13 cellular contexts compared by ENCODE assay signal in genomic region chr1:110542730-110543129, GRCh38. TPM values are rescaled to one million over a fixed set of nuclear protein-coding genes. Genes with fewer than 3 reads are reported as not detected.
DNase-seq lines count a peak whose midpoint lies in the region; ATAC-seq and TF ChIP-seq lines count a peak whose summit lies in the region.
"Had no signal": no experiment of that assay in that cellular context is flagged by ENCODE, and none has a peak within 500 bp of the region (broad histone marks: within the 10 kb centered on the region; RNA-seq: fewer than 3 reads in every experiment).

No MANE protein-coding gene starts in this region.

- H3K36me3 Mint-ChIP-seq in mesothelial cell of epicardium = no peaks in the 10 kb centered on the region
- H3K36me3 Mint-ChIP-seq in activated CD4-positive, alpha-beta memory T cell treated with anti-CD3 and anti-CD28 coated beads for 36 hours = no peaks in the 10 kb centered on the region
- H3K36me3 Mint-ChIP-seq: brain, CD14-positive monocyte had no signal

- no peak overlapping the region for H3K4me2 ChIP-seq in SK-N-SH

- H3K9ac ChIP-seq in SK-N-SH = no peak overlapping the region

- POLR2A ChIA-PET in SK-N-SH (lab: Yijun Ruan, JAX) = no interaction called here
- POLR2A ChIA-PET in activated CD4-positive, alpha-beta memory T cell treated with anti-CD3 and anti-CD28 coated beads for 36 hours (lab: Charles Lee) = no interaction called here

- H3K4me1 Mint-ChIP-seq in mesothelial cell of epicardium = no peaks in the 10 kb centered on the region
- no peaks in the 10 kb centered on the region for H3K4me1 Mint-ChIP-seq in activated CD4-positive, alpha-beta memory T cell treated with anti-CD3 and anti-CD28 coated beads for 36 hours (ENCODE audit: low read depth)
- H3K4me1 Mint-ChIP-seq: CD14-positive monocyte had no signal

- H3K4me1 ChIP-seq in SK-N-SH (ENCODE audit: control insufficient read depth in 1 of 2, insufficient read depth in 2 of 2, low read depth in 1 of 2, low read length in 1 of 2) = no peaks in the 10 kb centered on the region
- H3K4me1 ChIP-seq: lower lobe of right lung had no signal

- H3K4me3 Mint-ChIP-seq in mesothelial cell of epicardium = no peak overlapping the region
- no peak overlapping the region for H3K4me3 Mint-ChIP-seq in activated CD4-positive, alpha-beta memory T cell treated with anti-CD3 and anti-CD28 coated beads for 36 hours
- H3K4me3 Mint-ChIP-seq: CD14-positive monocyte had no signal

- H3F3A ChIP-seq in SK-N-SH (replicated peaks; ENCODE audit: insufficient read depth) = no peaks in the 10 kb centered on the region

- H3K36me3 ChIP-seq in SK-N-SH (replicated peaks in 1 of 2; ENCODE audit: control insufficient read depth in 1 of 2, insufficient read depth in 2 of 2, low read length in 1 of 2) = no peaks in the 10 kb centered on the region
- H3K36me3 ChIP-seq: lower lobe of right lung had no signal

- H3K79me2 ChIP-seq in SK-N-SH (ENCODE audit: insufficient read depth) = no peaks in the 10 kb centered on the region

- no peaks in the 10 kb centered on the region for H3K9me3 ChIP-seq in SK-N-SH
- H3K9me3 ChIP-seq: lower lobe of right lung had no signal

- DNase-seq in ACHN (peak; percentile 30), HFF-Myc (ENCODE audit: extremely low read depth, low read depth) (peak; percentile 20), SK-N-SH (no peak), fibroblast of pulmonary artery (ENCODE audit: low read depth) (peak; percentile 70), mesothelial cell of epicardium (ENCODE audit: low spot score in 2 of 2, unreplicated experiment in 2 of 2) (no peak)
- no peak for DNase-seq in activated CD4-positive, alpha-beta memory T cell treated with anti-CD3 and anti-CD28 coated beads for 36 hours
- DNase-seq: activated CD4-positive, CD25-positive, alpha-beta regulatory T cell treated with anti-CD3 and anti-CD28 coated beads, Interleukin-2, amount 50 U/mL, for 72 hours; lower lobe of right lung had no signal

- in situ Hi-C loops in ACHN (cut with HindIII; ENCODE audit: low pct_ligation_motif_present, low pct_unique_long_range_greater_than_20kb, low sequenced_read_pairs) = no loop called here

- no peaks in the 10 kb centered on the region for H3K9me3 Mint-ChIP-seq in mesothelial cell of epicardium
- H3K9me3 Mint-ChIP-seq in activated CD4-positive, alpha-beta memory T cell treated with anti-CD3 and anti-CD28 coated beads for 36 hours = no peaks in the 10 kb centered on the region
- H3K9me3 Mint-ChIP-seq: CD14-positive monocyte had no signal

- 30% methylated on average over 4 of the region's 4 CpGs for WGBS in SK-N-SH (ENCODE audit: low lambda C conversion rate)

- ATAC-seq in HG03521 (IDR thresholded peaks at IDR 0.05; ENCODE audit: unreplicated experiment) (no peak), HG02678 (IDR thresholded peaks at IDR 0.05; ENCODE audit: unreplicated experiment) (no peak)
- ATAC-seq: lower lobe of right lung had no signal

- no peak overlapping the region for H3K27ac Mint-ChIP-seq in mesothelial cell of epicardium
- H3K27ac Mint-ChIP-seq in activated CD4-positive, alpha-beta memory T cell treated with anti-CD3 and anti-CD28 coated beads for 36 hours = no peak overlapping the region
- H3K27ac Mint-ChIP-seq: CD14-positive monocyte had no signal

- TF ChIP-seq EP300 in SK-N-SH (IDR thresholded peaks at IDR 0.05; ENCODE audit: borderline replicate concordance in 1 of 2, low read depth in 1 of 2, low read length in 1 of 2) = no peak

- CTCF ChIA-PET in SK-N-SH (lab: Yijun Ruan, JAX) = interaction anchor here (0.7 to 5.8 kb wide), 8 partner anchors 12 to 239 kb away, joined by 3 to 48 read pairs (median 4); no protein-coding TSS in a partner anchor
- CTCF ChIA-PET in activated CD4-positive, alpha-beta memory T cell treated with anti-CD3 and anti-CD28 coated beads for 36 hours (lab: Charles Lee) = interaction anchor here (1.0 kb wide), 1 partner anchor 13 kb away, joined by 6 read pairs; no protein-coding TSS in a partner anchor

- no peaks in the 10 kb centered on the region for H3K27me3 ChIP-seq in SK-N-SH (ENCODE audit: insufficient read depth)

- TF ChIP-seq RAD21 in SK-N-SH (IDR thresholded peaks at IDR 0.05; ENCODE audit: low read length) = no peak

- H3K27ac ChIP-seq in SK-N-SH (ENCODE audit: low read depth in 2 of 2, low read length in 1 of 2) = no peak overlapping the region
- H3K27ac ChIP-seq: lower lobe of right lung had no signal

- TF ChIP-seq CTCF in HFF-Myc (IDR thresholded peaks at IDR 0.05; ENCODE audit: low read depth, low read length, missing control alignments) = no peak
- TF ChIP-seq CTCF in SK-N-SH (IDR thresholded peaks at IDR 0.05) = no peak
- TF ChIP-seq CTCF in fibroblast of pulmonary artery (IDR thresholded peaks at IDR 0.05; ENCODE audit: low read length, missing control alignments) = no peak
- TF ChIP-seq CTCF in mesothelial cell of epicardium (IDR thresholded peaks at IDR 0.05; ENCODE audit: unreplicated experiment) = no peak

- H3K27me3 Mint-ChIP-seq in mesothelial cell of epicardium (ENCODE audit: low read depth) = peaks cover 37% of the 10 kb centered on the region
- H3K27me3 Mint-ChIP-seq in activated CD4-positive, alpha-beta memory T cell treated with anti-CD3 and anti-CD28 coated beads for 36 hours = peaks cover 9% of the 10 kb centered on the region

- H3K4me3 ChIP-seq in HFF-Myc (replicated peaks; ENCODE audit: low read depth, low read length) = no peak overlapping the region
- no peak overlapping the region for H3K4me3 ChIP-seq in SK-N-SH (ENCODE audit: low read depth in 2 of 2, low read length in 1 of 2)
- H3K4me3 ChIP-seq in fibroblast of pulmonary artery (replicated peaks; ENCODE audit: low read depth, low read length) = no peak overlapping the region
- H3K4me3 ChIP-seq: lower lobe of right lung had no signal

- no peaks in the 10 kb centered on the region for H3K9me2 ChIP-seq in SK-N-SH

- no peaks in the 10 kb centered on the region for H4K20me1 ChIP-seq in SK-N-SH (ENCODE audit: insufficient read depth)

- intact Hi-C loops in activated CD4-positive, alpha-beta memory T cell treated with anti-CD3 and anti-CD28 coated beads for 36 hours (cut with micrococcal nuclease) = no loop called here

- no peak overlapping the region for H2AFZ ChIP-seq in SK-N-SH (ENCODE audit: low read depth)

TF ChIP-seq in SK-N-SH, 30 proteins besides CTCF, POLR2A, EP300 and RAD21:
- TF ChIP-seq NFIC (IDR thresholded peaks at IDR 0.05; ENCODE audit: borderline replicate concordance) = no peak
- no peak for TF ChIP-seq FOXM1 (IDR thresholded peaks at IDR 0.05; ENCODE audit: low read depth)
- TF ChIP-seq REST (IDR thresholded peaks at IDR 0.05; ENCODE audit: low read depth, low read length) = peak; percentile 94
- TF ChIP-seq TCF12 (IDR thresholded peaks at IDR 0.05) = no peak
- TF ChIP-seq, protein P1, sequence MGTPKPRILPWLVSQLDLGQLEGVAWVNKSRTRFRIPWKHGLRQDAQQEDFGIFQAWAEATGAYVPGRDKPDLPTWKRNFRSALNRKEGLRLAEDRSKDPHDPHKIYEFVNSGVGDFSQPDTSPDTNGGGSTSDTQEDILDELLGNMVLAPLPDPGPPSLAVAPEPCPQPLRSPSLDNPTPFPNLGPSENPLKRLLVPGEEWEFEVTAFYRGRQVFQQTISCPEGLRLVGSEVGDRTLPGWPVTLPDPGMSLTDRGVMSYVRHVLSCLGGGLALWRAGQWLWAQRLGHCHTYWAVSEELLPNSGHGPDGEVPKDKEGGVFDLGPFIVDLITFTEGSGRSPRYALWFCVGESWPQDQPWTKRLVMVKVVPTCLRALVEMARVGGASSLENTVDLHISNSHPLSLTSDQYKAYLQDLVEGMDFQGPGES (IDR thresholded peaks at IDR 0.05; ENCODE audit: low read depth, low read length) = no peak
- no peak for TF ChIP-seq RFX5 (IDR thresholded peaks at IDR 0.05; ENCODE audit: low read length)

RNA-seq across cellular contexts. Expression of gene KCNA10, which starts 23.8 kb away (rescaled TPM):
- not detected in 2 replicates for polyA plus RNA-seq in SK-N-SH (2012; rRNA removed)
- polyA plus RNA-seq in SK-N-SH (2012; cell fraction: cytosol; rRNA removed) = not detected in 2 replicates
- polyA plus RNA-seq in SK-N-SH (2012; cell fraction: nucleus; rRNA removed) = not detected in 2 replicates
- total RNA-seq in mesothelial cell of epicardium = not detected in 3 replicates
- not detected for total RNA-seq in activated CD4-positive, alpha-beta memory T cell treated with anti-CD3 and anti-CD28 coated beads for 36 hours
- total RNA-seq: lower lobe of right lung, temporal lobe had no signal
- polyA plus RNA-seq: CD14-positive monocyte had no signal

Comparison
In these comparisons a context has a peak if more than half of its experiments do, and no peak if none do; other contexts are left out.
1. DNase-seq: peak in ACHN (single experiment), HFF-Myc (single experiment) and fibroblast of pulmonary artery (single experiment); none in SK-N-SH (single experiment), mesothelial cell of epicardium (0 of 2) and activated CD4-positive, alpha-beta memory T cell treated with anti-CD3 and anti-CD28 coated beads for 36 hours (single experiment).